In genomic region chr3:31242026-31242455, GRCh38 we compare ENCODE assay signal across 14 cellular contexts.
DNase-seq lines count a peak whose midpoint lies in the region; ATAC-seq and TF ChIP-seq lines count a peak whose summit lies in the region.
"Had no signal": no experiment of that assay in that cellular context is flagged by ENCODE, and none has a peak within 500 bp of the region (broad histone marks: within the 10 kb centered on the region; RNA-seq: fewer than 3 reads in every experiment).

No MANE protein-coding gene starts in this region.

- DNase-seq in NCI-H2081 treated with DMSO at 0.1 percent for 48 hours (lab: John Stamatoyannopoulos, UW) (no peak), NCI-H187 treated with DMSO at 0.1 percent for 48 hours (lab: John Stamatoyannopoulos, UW) (no peak), NCI-H526 (lab: John Stamatoyannopoulos, UW) (no peak), osteocyte (ENCODE audit: extremely low spot score, unreplicated experiment) (no peak)
- DNase-seq: activated naive CD4-positive, alpha-beta T cell treated with Interleukin-2 at 50 U/mL for 16 hours; Caco-2; cortex of kidney; foreskin melanocyte; IMR-90; NCI-H2171 treated with DMSO at 0.1 percent for 48 hours had no signal

- H3K27ac Mint-ChIP-seq in activated T-helper 17 cell treated with anti-CD3 and anti-CD28 coated beads, Interleukin-2, amount 50 U/mL, for 72 hours = peak overlapping the region; percentile 21
- H3K27ac Mint-ChIP-seq in osteocyte (ENCODE audit: unreplicated experiment) = no peak overlapping the region

- peak overlapping the region; percentile 25 for H3K4me3 Mint-ChIP-seq in activated T-helper 17 cell treated with anti-CD3 and anti-CD28 coated beads, Interleukin-2, amount 50 U/mL, for 72 hours
- no peak overlapping the region for H3K4me3 Mint-ChIP-seq in osteocyte (ENCODE audit: unreplicated experiment)

- no peaks in the 10 kb centered on the region for H3K36me3 Mint-ChIP-seq in activated T-helper 17 cell treated with anti-CD3 and anti-CD28 coated beads, Interleukin-2, amount 50 U/mL, for 72 hours (ENCODE audit: low read depth)
- H3K36me3 Mint-ChIP-seq in osteocyte (ENCODE audit: unreplicated experiment) = no peaks in the 10 kb centered on the region

- ATAC-seq in GM18907 (IDR thresholded peaks at IDR 0.05; ENCODE audit: unreplicated experiment) (peak; percentile 74), GM21447 (IDR thresholded peaks at IDR 0.05; ENCODE audit: unreplicated experiment) (peak; percentile 83), HG03039 (IDR thresholded peaks at IDR 0.05; ENCODE audit: unreplicated experiment) (peak; percentile 75)
- ATAC-seq in activated T-helper 17 cell treated with anti-CD3 and anti-CD28 coated beads, Interleukin-2, amount 50 U/mL, for 72 hours (replicated peaks) = peak; percentile 82

- no peaks in the 10 kb centered on the region for H3K27me3 Mint-ChIP-seq in activated T-helper 17 cell treated with anti-CD3 and anti-CD28 coated beads, Interleukin-2, amount 50 U/mL, for 72 hours
- H3K27me3 Mint-ChIP-seq in osteocyte (ENCODE audit: unreplicated experiment) = peaks cover 38% of the 10 kb centered on the region

- no peaks in the 10 kb centered on the region for H3K9me3 Mint-ChIP-seq in activated T-helper 17 cell treated with anti-CD3 and anti-CD28 coated beads, Interleukin-2, amount 50 U/mL, for 72 hours
- no peaks in the 10 kb centered on the region for H3K9me3 Mint-ChIP-seq in osteocyte (ENCODE audit: unreplicated experiment)

- peaks cover 17% of the 10 kb centered on the region for H3K4me1 Mint-ChIP-seq in activated T-helper 17 cell treated with anti-CD3 and anti-CD28 coated beads, Interleukin-2, amount 50 U/mL, for 72 hours
- H3K4me1 Mint-ChIP-seq in osteocyte (ENCODE audit: unreplicated experiment) = no peaks in the 10 kb centered on the region

- no peak for TF ChIP-seq CTCF in osteocyte (IDR thresholded peaks at IDR 0.05)
